In the genomic region with DNA sequence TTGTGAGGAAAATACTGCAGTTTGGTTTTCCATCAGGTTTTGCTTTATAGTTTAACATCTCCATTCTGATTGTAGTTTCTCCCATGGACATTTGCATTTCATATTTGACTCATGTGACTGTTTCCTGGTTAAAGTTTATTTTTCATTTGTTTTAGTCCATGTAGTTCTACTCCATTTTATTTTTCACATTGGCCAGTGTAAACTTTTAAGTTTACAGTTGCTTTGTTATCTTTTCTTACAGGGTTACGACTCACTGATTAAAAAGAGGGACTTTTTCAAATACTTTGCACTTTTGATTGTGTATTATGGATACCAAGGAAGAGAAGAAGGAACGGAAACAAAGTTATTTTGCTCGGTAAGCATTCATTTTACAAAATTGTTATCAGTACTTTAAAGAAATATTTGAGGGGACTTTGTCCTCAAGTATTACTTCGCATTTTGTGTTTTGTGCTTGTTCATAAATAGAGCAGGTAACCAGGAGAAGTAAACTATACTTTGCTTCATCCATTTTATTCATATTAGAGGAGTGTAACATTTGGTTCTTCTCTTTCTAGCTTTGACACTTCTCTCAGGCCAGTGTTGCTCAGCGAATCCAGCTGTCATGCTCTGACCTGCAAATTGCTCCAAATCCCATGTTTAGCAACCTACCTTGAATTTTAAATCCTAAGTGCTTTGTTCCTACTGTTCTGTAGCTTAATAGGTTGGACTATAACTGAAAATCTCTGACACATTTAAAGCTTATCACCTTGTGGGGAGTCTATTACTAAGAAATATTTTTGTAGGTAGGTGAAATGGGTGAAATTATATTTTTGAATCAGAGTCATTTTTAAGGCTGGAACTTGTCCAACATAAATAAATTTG, we compare ENCODE assay signal across 11 cellular contexts. TPM values are rescaled to one million over a fixed set of nuclear protein-coding genes. Genes with fewer than 3 reads are reported as not detected.
DNase-seq lines count a peak whose midpoint lies in the region; FAIRE-seq and TF ChIP-seq lines count a peak whose summit lies in the region.
"Had no signal": no experiment of that assay in that cellular context is flagged by ENCODE, and none has a peak within 500 bp of the region (broad histone marks: within the 10 kb centered on the region; RNA-seq: fewer than 3 reads in every experiment).

No MANE protein-coding gene starts in this region.

- H3K27ac ChIP-seq in endothelial cell of umbilical vein (ENCODE audit: insufficient read depth, low read depth, low read length) (peak overlapping the region; percentile 66), parathyroid adenoma (peak overlapping the region; percentile 12)
- H3K27ac ChIP-seq: RWPE1 had no signal

- H2AFZ ChIP-seq in endothelial cell of umbilical vein (ENCODE audit: low read depth, low read length): peak overlapping the region; percentile 3
- H2AFZ ChIP-seq in parathyroid adenoma: no peak overlapping the region

- H3K4me3 ChIP-seq in GM12864 (ENCODE audit: low read depth, low read length) (peak overlapping the region; percentile 48), endothelial cell of umbilical vein (replicated peaks in 1 of 3; ENCODE audit: insufficient read depth in 1 of 3, low read depth in 1 of 3, low read length in 3 of 3) (peak overlapping the region in 1 of 3 experiments; percentile 29), parathyroid adenoma (ENCODE audit: low read depth, low read length) (no peak overlapping the region)

- H3K9me3 ChIP-seq in endothelial cell of umbilical vein (replicated peaks; ENCODE audit: control insufficient read depth, insufficient read depth, low read length): no peaks in the 10 kb centered on the region
- no peaks in the 10 kb centered on the region for H3K9me3 ChIP-seq in parathyroid adenoma (ENCODE audit: control insufficient read depth, low read length)

- BruUV-seq in endothelial cell of umbilical vein (replicated peaks; lab: Mats Ljungman, UMichigan): no TSS peak

- CTCF ChIA-PET in endothelial cell of umbilical vein (lab: Charles Lee): interaction anchor here (0.7 to 2.0 kb wide), 3 partner anchors 25 to 141 kb away, joined by 3 to 6 read pairs (median 5); no protein-coding TSS in a partner anchor

- POLR2A ChIA-PET in endothelial cell of umbilical vein (lab: Charles Lee): no interaction called here

- intact Hi-C loops in endothelial cell of umbilical vein (cut with micrococcal nuclease): no loop called here

- H3K9ac ChIP-seq in endothelial cell of umbilical vein (replicated peaks; ENCODE audit: extremely low read depth, insufficient read depth, low read length): peak overlapping the region; percentile 53
- H3K9ac ChIP-seq in parathyroid adenoma: no peak overlapping the region

- H3K36me3 ChIP-seq in endothelial cell of umbilical vein (ENCODE audit: control insufficient read depth in 2 of 2, extremely low read depth in 1 of 2, insufficient read depth in 2 of 2, low read length in 2 of 2): peaks cover 0 to 1% of the 10 kb centered on the region in 2 experiments
- no peaks in the 10 kb centered on the region for H3K36me3 ChIP-seq in parathyroid adenoma (ENCODE audit: control insufficient read depth, insufficient read depth, low read length)

- dilution Hi-C loops in endothelial cell of umbilical vein (cut with MboI; ENCODE audit: extremely low pct_ligation_motif_present, low sequenced_read_pairs): no loop called here

- H3K27me3 ChIP-seq in endothelial cell of umbilical vein (ENCODE audit: control insufficient read depth in 2 of 2, insufficient read depth in 2 of 2, low read length in 2 of 2) (no peaks in the 10 kb centered on the region), parathyroid adenoma (ENCODE audit: control insufficient read depth, insufficient read depth, low read length) (no peaks in the 10 kb centered on the region)

- TF ChIP-seq POLR2A in endothelial cell of umbilical vein (IDR thresholded peaks at IDR 0.05; ENCODE audit: low read depth, low read length) (no peak), H54 (IDR thresholded peaks at IDR 0.05; ENCODE audit: low read depth, low read length) (no peak)

- TF ChIP-seq CTCF in GM12864 (IDR thresholded peaks at IDR 0.05; ENCODE audit: low read depth, low read length, missing control alignments) (no peak), endothelial cell of umbilical vein (IDR thresholded peaks at IDR 0.05; ENCODE audit: extremely low read depth in 1 of 2, insufficient read depth in 1 of 2, low read depth in 1 of 2, low read length in 2 of 2) (no peak), parathyroid adenoma (IDR thresholded peaks at IDR 0.05) (no peak)

- peaks cover 31% of the 10 kb centered on the region for H3K79me2 ChIP-seq in endothelial cell of umbilical vein (ENCODE audit: control insufficient read depth, insufficient read depth, low read length)
- H3K79me2 ChIP-seq in parathyroid adenoma: peaks cover 12% of the 10 kb centered on the region

- FAIRE-seq in endothelial cell of umbilical vein (lab: Jason Lieb, UNC): no peak
- no peak for FAIRE-seq in H54 (lab: Jason Lieb, UNC)

- H3K4me1 ChIP-seq in endothelial cell of umbilical vein (ENCODE audit: control insufficient read depth, extremely low read depth, insufficient read depth, low read length): peaks cover 61% of the 10 kb centered on the region
- peaks cover 9% of the 10 kb centered on the region for H3K4me1 ChIP-seq in parathyroid adenoma

- peak overlapping the region; percentile 77 for H3K4me2 ChIP-seq in endothelial cell of umbilical vein (ENCODE audit: insufficient read depth, low read length)
- H3K4me2 ChIP-seq in parathyroid adenoma (ENCODE audit: low read length): no peak overlapping the region

- no peaks in the 10 kb centered on the region for H3K9me1 ChIP-seq in endothelial cell of umbilical vein (replicated peaks; ENCODE audit: control insufficient read depth, extremely low read depth, insufficient read depth, low read length)

- DNase-seq in GM12864 (ENCODE audit: low read depth) (no peak), NCI-H69 (lab: John Stamatoyannopoulos, UW) (peak; percentile 72), endothelial cell of umbilical vein (ENCODE audit: low read depth, low spot score) (peak; percentile 59), H54 (ENCODE audit: insufficient read length, low spot score) (no peak), NAMALWA (ENCODE audit: low spot score) (no peak), activated gamma-delta T cell treated with Interleukin-2 at 50 U/mL for 16 hours (no peak)
- DNase-seq: activated CD4-positive, CD25-positive, alpha-beta regulatory T cell; activated effector memory CD4-positive, alpha-beta T cell treated with anti-CD3 and anti-CD28 coated beads, Interleukin-2, amount 50 U/mL, for 16 hours; stimulated activated naive CD4-positive, alpha-beta T cell had no signal

- no peaks in the 10 kb centered on the region for H4K20me1 ChIP-seq in endothelial cell of umbilical vein (replicated peaks; ENCODE audit: control insufficient read depth, extremely low read depth, insufficient read depth, low read length)

TF ChIP-seq in endothelial cell of umbilical vein, 7 proteins besides CTCF, POLR2A, EP300 and RAD21:
- TF ChIP-seq GATA2 (IDR thresholded peaks at IDR 0.05; ENCODE audit: insufficient read depth, insufficient read length, low read depth, low read length): no peak
- TF ChIP-seq EZH2 (IDR thresholded peaks at IDR 0.05; ENCODE audit: borderline replicate concordance, low read depth, low read length, severe bottlenecking): no peak
- TF ChIP-seq, protein P1, sequence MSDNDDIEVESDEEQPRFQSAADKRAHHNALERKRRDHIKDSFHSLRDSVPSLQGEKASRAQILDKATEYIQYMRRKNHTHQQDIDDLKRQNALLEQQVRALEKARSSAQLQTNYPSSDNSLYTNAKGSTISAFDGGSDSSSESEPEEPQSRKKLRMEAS (IDR thresholded peaks at IDR 0.05; ENCODE audit: insufficient read depth, insufficient read length): no peak
- TF ChIP-seq MYC (IDR thresholded peaks at IDR 0.05; ENCODE audit: low read depth, low read length): no peak
- TF ChIP-seq FOS (IDR thresholded peaks at IDR 0.05; ENCODE audit: borderline replicate concordance, insufficient read depth, low read length): no peak
- TF ChIP-seq POLR2AphosphoS5 (IDR thresholded peaks at IDR 0.05; ENCODE audit: insufficient read depth, low read depth, low read length): no peak
- no peak for TF ChIP-seq JUN (IDR thresholded peaks at IDR 0.05; ENCODE audit: borderline replicate concordance, insufficient read depth, insufficient read length, low read depth)

RNA-seq across cellular contexts. Expression of a gene that starts 24.5 kb away (rescaled TPM):
- total RNA-seq in endothelial cell of umbilical vein: 58.2 and 71.2 TPM in 2 replicates
- 20.3 and 27.7 TPM in 2 replicates for polyA plus RNA-seq in endothelial cell of umbilical vein
- 25.3 and 29.9 TPM in 2 replicates for polyA plus RNA-seq in endothelial cell of umbilical vein (2011; cell fraction: cytosol; rRNA removed)
- polyA plus RNA-seq in endothelial cell of umbilical vein (2011; cell fraction: nucleus; rRNA removed): 57.9 and 62.1 TPM in 2 replicates
- 39.7 and 40.1 TPM in 2 replicates for polyA plus RNA-seq in endothelial cell of umbilical vein (2012)
- polyA minus RNA-seq in endothelial cell of umbilical vein: 111 and 159 TPM in 2 replicates
- 52.8 TPM for polyA minus RNA-seq in endothelial cell of umbilical vein (2011; cell fraction: cytosol; rRNA and poly(A)+ RNA removed)
- polyA minus RNA-seq in endothelial cell of umbilical vein (2011; cell fraction: nucleus; rRNA and poly(A)+ RNA removed): 62.9 and 65.0 TPM in 2 replicates

Comparison
In these comparisons a context has a peak if more than half of its experiments do, and no peak if none do; other contexts are left out.
1. DNase-seq: peak in NCI-H69 (single experiment) and endothelial cell of umbilical vein (single experiment); none in GM12864 (single experiment), H54 (single experiment), NAMALWA (single experiment) and activated gamma-delta T cell treated with Interleukin-2 at 50 U/mL for 16 hours (single experiment).